ENCODE assay signal across 8 cellular contexts in the genomic region with DNA sequence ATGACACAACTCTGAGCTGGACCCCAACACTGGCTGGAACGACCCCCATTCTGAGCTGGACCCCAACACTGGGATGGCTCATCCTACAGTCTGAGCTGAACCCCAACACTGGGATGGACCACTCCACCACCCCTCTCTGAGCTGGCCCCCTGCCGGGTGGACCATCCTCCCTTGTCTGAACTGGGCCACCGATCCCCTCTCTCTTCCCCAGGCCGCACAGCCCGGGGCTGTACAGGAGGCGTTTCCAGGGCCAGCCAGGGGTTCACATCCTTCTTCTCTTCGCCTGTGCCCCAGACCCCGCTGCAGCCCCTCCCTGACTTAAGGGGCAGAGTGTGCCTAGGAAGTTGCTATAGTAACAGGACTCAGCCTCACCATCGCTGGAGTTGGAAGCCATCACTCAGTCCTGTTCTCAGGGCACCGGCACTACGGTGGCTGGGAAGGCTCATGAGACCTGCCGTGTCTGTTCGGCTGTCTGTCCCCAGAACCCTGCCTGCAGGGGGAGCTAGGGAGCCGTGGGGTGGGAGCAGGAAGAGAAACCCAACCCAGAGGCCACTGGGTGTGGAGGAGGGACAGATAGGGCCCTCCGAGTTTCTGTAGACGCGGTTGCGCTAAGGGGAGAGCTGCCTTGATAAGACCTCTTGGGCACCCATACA. TPM values are rescaled to one million over a fixed set of nuclear protein-coding genes. Genes with fewer than 3 reads are reported as not detected.
DNase-seq lines count a peak whose midpoint lies in the region; FAIRE-seq and TF ChIP-seq lines count a peak whose summit lies in the region.
"Had no signal": no experiment of that assay in that cellular context is flagged by ENCODE, and none has a peak within 500 bp of the region (broad histone marks: within the 10 kb centered on the region; RNA-seq: fewer than 3 reads in every experiment).

No MANE protein-coding gene starts in this region.

- no peak for TF ChIP-seq EP300 in H1 (IDR thresholded peaks at IDR 0.05; ENCODE audit: borderline replicate concordance in 1 of 2, low read depth in 2 of 2, low read length in 2 of 2)
- TF ChIP-seq EP300 in sigmoid colon (IDR thresholded peaks at IDR 0.05): no peak

- H3K4me1 ChIP-seq in H1 (replicated peaks in 1 of 4; ENCODE audit: control insufficient read depth in 3 of 4, insufficient read depth in 4 of 4, low read length in 3 of 4) (peaks cover 11 to 34% (median 21%) of the 10 kb centered on the region in 4 experiments), sigmoid colon (peaks cover 0 to 84% (median 63%) of the 10 kb centered on the region in 4 donors)

- no peak overlapping the region for H2BK20ac ChIP-seq in H1 (ENCODE audit: low read length)

- H3K79me1 ChIP-seq in H1 (ENCODE audit: low read depth, low read length): peaks cover 4% of the 10 kb centered on the region

- H3K79me2 ChIP-seq in H1 (ENCODE audit: control insufficient read depth in 1 of 2, insufficient read depth in 2 of 2, low read length in 2 of 2): 0 out of 4 replicates have a peak, but pooled peaks cover 0 to 3% of the 10 kb centered on the region in 2 experiments

- H3K27me3 ChIP-seq in H1 (replicated peaks in 1 of 4; ENCODE audit: control insufficient read depth in 3 of 4, extremely low read depth in 1 of 4, insufficient read depth in 3 of 4, low read length in 3 of 4): no peaks in the 10 kb centered on the region; a peak in 2 of 7 replicates
- H3K27me3 ChIP-seq in sigmoid colon: no peaks in the 10 kb centered on the region

- intact Hi-C loops in sigmoid colon (cut with DNase I): loop anchor here (2.0 kb wide), 2 partner anchors 23 to 41 kb away; a partner anchor contains a TSS

- peak overlapping the region; percentile 60; the same call in 1 of the 2 replicates for H2BK5ac ChIP-seq in H1 (ENCODE audit: low read depth, low read length)

- no peak overlapping the region for H3K27ac Mint-ChIP-seq in progenitor cell of endocrine pancreas
- H3K27ac Mint-ChIP-seq: activated B cell treated with CpG ODN at 0.5 μM for 24 hours had no signal

- H4K91ac ChIP-seq in H1 (replicated peaks; ENCODE audit: insufficient read length, low read length): no peak overlapping the region

- in situ Hi-C loops in KBM-7 (cut with MboI; ENCODE audit: low pct_unique_long_range_greater_than_20kb, low sequenced_read_pairs): no loop called here

- CTCF ChIA-PET in H1 (lab: Charles Lee; ENCODE audit: partially characterized antibody): interaction anchor here (0.6 to 11.3 kb wide), 29 partner anchors 10 to 366 kb away, joined by 3 to 105 read pairs (median 5); a partner anchor contains a TSS

- H3K4me3 ChIP-seq in H1 (ENCODE audit: extremely low read depth in 1 of 4, insufficient read depth in 2 of 4, low read depth in 3 of 4, low read length in 4 of 4) (no peak overlapping the region), sigmoid colon (no peak overlapping the region)

- peak overlapping the region; percentile 58; the same call in 1 of the 2 replicates for H2AK5ac ChIP-seq in H1 (ENCODE audit: low read depth, low read length)

- no peaks in the 10 kb centered on the region for H3K36me3 Mint-ChIP-seq in progenitor cell of endocrine pancreas (ENCODE audit: insufficient read depth)

- POLR2A ChIA-PET in H1 (lab: Charles Lee; ENCODE audit: partially characterized antibody): interaction anchor here (1.0 to 4.2 kb wide), 7 partner anchors 14 to 152 kb away, joined by 3 to 24 read pairs (median 4); a partner anchor contains a TSS

- H3K4me1 Mint-ChIP-seq in progenitor cell of endocrine pancreas (ENCODE audit: low read depth): peaks cover 16% of the 10 kb centered on the region

- no peak overlapping the region for H3K14ac ChIP-seq in H1 (ENCODE audit: insufficient read length)

- DNase-seq in KBM-7 (peak; percentile 68), H1 (ENCODE audit: low read depth in 1 of 2, low spot score in 2 of 2) (peak in 1 of 2 experiments; percentile 80), sigmoid colon (no peak), progenitor cell of endocrine pancreas (ENCODE audit: low spot score, unreplicated experiment) (no peak), pons (ENCODE audit: low spot score) (no peak), iPS-NIHi7 (ENCODE audit: extremely low spot score) (no peak)
- DNase-seq in activated CD4-positive, CD25-positive, alpha-beta regulatory T cell treated with anti-CD3 and anti-CD28 coated beads, Interleukin-2, amount 50 U/mL, for 72 hours: peak; percentile 48

- peaks cover 8% of the 10 kb centered on the region for H3K23me2 ChIP-seq in H1 (ENCODE audit: low read depth, low read length)

- no peak overlapping the region for H3K4ac ChIP-seq in H1 (replicated peaks; ENCODE audit: insufficient read length, low read depth, low read length)

- no peak overlapping the region for H2AFZ ChIP-seq in H1 (ENCODE audit: low read length)

- no peak overlapping the region for H2BK120ac ChIP-seq in H1 (replicated peaks; ENCODE audit: low read depth, low read length)

- no peak overlapping the region for H3K9ac ChIP-seq in H1 (replicated peaks in 1 of 4; ENCODE audit: extremely low read depth in 1 of 4, low read depth in 3 of 4, low read length in 3 of 4)

- H3K9me3 Mint-ChIP-seq in progenitor cell of endocrine pancreas (ENCODE audit: low read depth): no peaks in the 10 kb centered on the region
- H3K9me3 Mint-ChIP-seq: activated B cell treated with CpG ODN at 0.5 μM for 24 hours had no signal

- H3K4me2 ChIP-seq in H1 (ENCODE audit: insufficient read depth in 1 of 2, low read depth in 2 of 2, low read length in 2 of 2): no peak overlapping the region

- TF ChIP-seq CTCF in H1 (IDR thresholded peaks at IDR 0.05; ENCODE audit: control extremely low read depth in 1 of 3, insufficient read depth in 1 of 3, low read depth in 1 of 3, low read length in 3 of 3) (peak; percentile 54 to 68 (median 61)), sigmoid colon (IDR thresholded peaks at IDR 0.05) (no peak), progenitor cell of endocrine pancreas (IDR thresholded peaks at IDR 0.05; ENCODE audit: unreplicated experiment) (no peak)

- H3K4me3 Mint-ChIP-seq in progenitor cell of endocrine pancreas (ENCODE audit: low read depth): no peak overlapping the region
- H3K4me3 Mint-ChIP-seq: activated B cell treated with CpG ODN at 0.5 μM for 24 hours had no signal

- peaks cover 7 to 12% of the 10 kb centered on the region in 2 experiments for H4K20me1 ChIP-seq in H1 (replicated peaks in 1 of 2; ENCODE audit: control insufficient read depth in 1 of 2, insufficient read depth in 2 of 2, low read length in 2 of 2)

- TF ChIP-seq RAD21 in H1 (IDR thresholded peaks at IDR 0.05 in 1 of 2, conservative IDR thresholded peaks at IDR 0.05 in 1 of 2; ENCODE audit: low read depth in 2 of 2, low read length in 2 of 2): no peak; a peak in 1 of 4 replicates

- WGBS in H1 (ENCODE audit: extremely low coverage in 1 of 2, insufficient coverage in 1 of 2, insufficient read length in 1 of 2, insufficient replicate concordance in 2 of 2, low coverage in 1 of 2, low lambda C conversion rate in 2 of 2, missing lambda C conversion rate in 1 of 2), 2 experiments: 93% methylated on average over 13 of the region's 18 CpGs; no CpG with 5 or more reads in 1 of the 2 experiments
- 83 to 87% methylated on average over 18 of the region's 18 CpGs for WGBS in sigmoid colon, 2 donors

- H3K9me3 ChIP-seq in H1 (ENCODE audit: insufficient read depth in 2 of 2, low read depth in 1 of 2, low read length in 1 of 2): no peaks in the 10 kb centered on the region
- no peaks in the 10 kb centered on the region for H3K9me3 ChIP-seq in sigmoid colon

- no peak overlapping the region; the same call in 1 of the 2 replicates for H4K8ac ChIP-seq in H1 (ENCODE audit: extremely low read depth, insufficient read depth, low read length)

- FAIRE-seq in H1 (lab: Jason Lieb, UNC): no peak

- no peak overlapping the region for H3K18ac ChIP-seq in H1 (ENCODE audit: extremely low read depth, low read length)

- TF ChIP-seq POLR2A in H1 (IDR thresholded peaks at IDR 0.05; ENCODE audit: control extremely low read depth in 1 of 2, low read depth in 2 of 2, low read length in 2 of 2): no peak
- TF ChIP-seq POLR2A in sigmoid colon (IDR thresholded peaks at IDR 0.05): no peak

- H2BK12ac ChIP-seq in H1 (ENCODE audit: low read depth, low read length): peak overlapping the region; percentile 75; the same call in 1 of the 2 replicates

- no peak overlapping the region for H4K5ac ChIP-seq in H1 (ENCODE audit: insufficient read length, low read depth, low read length)

- H3K36me3 ChIP-seq in H1 (ENCODE audit: control insufficient read depth in 2 of 4, insufficient read depth in 4 of 4, low read length in 3 of 4) (no peaks in the 10 kb centered on the region), sigmoid colon (no peaks in the 10 kb centered on the region)

- H2BK15ac ChIP-seq in H1 (ENCODE audit: low read length): no peak overlapping the region

- no peak overlapping the region for H3K56ac ChIP-seq in H1 (replicated peaks; ENCODE audit: insufficient read length, low read depth, low read length)

- no peak overlapping the region for H3K23ac ChIP-seq in H1 (ENCODE audit: insufficient read length)

- no peaks in the 10 kb centered on the region for H3K27me3 Mint-ChIP-seq in progenitor cell of endocrine pancreas
- H3K27me3 Mint-ChIP-seq: activated B cell treated with CpG ODN at 0.5 μM for 24 hours had no signal

- H3K27ac ChIP-seq in H1 (ENCODE audit: low read depth, low read length) (no peak overlapping the region), sigmoid colon (peak overlapping the region; percentile 87 to 100 (median 96))

RNA-seq across cellular contexts. Expression of a gene that starts 3.7 kb away (rescaled TPM):
- total RNA-seq in H1 (2021; fragmentation: NEBNext Ultra II Directional; extraction: Animal tissue kit (Norgen Biotek cat#: 25700)): 48.2 and 52.8 TPM in 2 replicates
- 14.2 and 22.4 TPM in 2 replicates for polyA plus RNA-seq in H1 (2011; rRNA removed)
- 17.2 TPM for polyA plus RNA-seq in H1 (2011; cell fraction: cytosol; rRNA removed)
- polyA plus RNA-seq in H1 (2011; cell fraction: nucleus; rRNA removed): 22.5 TPM
- 39.6 to 48.7 TPM (median 46.6 TPM) in 4 replicates for polyA plus RNA-seq in H1 (2012, experiment 1 of 2)
- 44.8 TPM for polyA plus RNA-seq in H1 (2012, experiment 2 of 2)
- 37.2 TPM for polyA plus RNA-seq in H1 (2013, experiment 1 of 2)
- 37.9 TPM for polyA plus RNA-seq in H1 (2013, experiment 2 of 2)
- 15.4 and 30.5 TPM in 2 replicates for polyA minus RNA-seq in H1 (2011; rRNA and poly(A)+ RNA removed)
- polyA minus RNA-seq in H1 (2011; cell fraction: cytosol; rRNA and poly(A)+ RNA removed): 10.6 TPM
- 12.3 TPM for polyA minus RNA-seq in H1 (2011; cell fraction: nucleus; rRNA and poly(A)+ RNA removed)
- 10 to 100 TPM; 33.6 to 36.6 (median 35.2) TPM for total RNA-seq in sigmoid colon
- polyA plus RNA-seq in sigmoid colon: 10 to 100 TPM; 43.2 to 59.1 (median 51.3) TPM
- 87.4 and 92.1 TPM in 2 replicates for total RNA-seq in progenitor cell of endocrine pancreas

RNA-seq across cellular contexts. Expression of a gene that starts 22.5 kb away (rescaled TPM):
- total RNA-seq in H1 (2021; fragmentation: NEBNext Ultra II Directional; extraction: Animal tissue kit (Norgen Biotek cat#: 25700)): 32.1 and 32.6 TPM in 2 replicates
- 59.2 and 65.6 TPM in 2 replicates for polyA plus RNA-seq in H1 (2011; rRNA removed)
- 45.0 TPM for polyA plus RNA-seq in H1 (2011; cell fraction: cytosol; rRNA removed)
- 33.6 TPM for polyA plus RNA-seq in H1 (2011; cell fraction: nucleus; rRNA removed)
- 33.3 to 48.9 TPM (median 45.3 TPM) in 4 replicates for polyA plus RNA-seq in H1 (2012, experiment 1 of 2)
- polyA plus RNA-seq in H1 (2012, experiment 2 of 2): 45.9 TPM
- 29.3 TPM for polyA plus RNA-seq in H1 (2013, experiment 1 of 2)
- 29.3 TPM for polyA plus RNA-seq in H1 (2013, experiment 2 of 2)
- 23.3 and 32.6 TPM in 2 replicates for polyA minus RNA-seq in H1 (2011; rRNA and poly(A)+ RNA removed)
- 35.4 TPM for polyA minus RNA-seq in H1 (2011; cell fraction: cytosol; rRNA and poly(A)+ RNA removed)
- 25.0 TPM for polyA minus RNA-seq in H1 (2011; cell fraction: nucleus; rRNA and poly(A)+ RNA removed)
- 1 to 10 TPM in 3 of 4 donors, not detected in 1; 1.1 to 2.0 (median 1.4) TPM for total RNA-seq in sigmoid colon
- 10 to 100 TPM in 2 of 3 donors, 1 to 10 TPM in 1; 3.6 to 26.9 (median 13.6) TPM for polyA plus RNA-seq in sigmoid colon
- total RNA-seq in progenitor cell of endocrine pancreas: 18.4 TPM in 2 replicates

RNA-seq across cellular contexts. Expression of a gene that starts 23.3 kb away (rescaled TPM):
- 95.7 and 100 TPM in 2 replicates for total RNA-seq in H1 (2021; fragmentation: NEBNext Ultra II Directional; extraction: Animal tissue kit (Norgen Biotek cat#: 25700))
- 40.0 and 52.4 TPM in 2 replicates for polyA plus RNA-seq in H1 (2011; rRNA removed)
- 48.4 TPM for polyA plus RNA-seq in H1 (2011; cell fraction: cytosol; rRNA removed)
- polyA plus RNA-seq in H1 (2011; cell fraction: nucleus; rRNA removed): 118 TPM
- polyA plus RNA-seq in H1 (2012, experiment 1 of 2): 53.3 to 76.4 TPM (median 71.1 TPM) in 4 replicates
- polyA plus RNA-seq in H1 (2012, experiment 2 of 2): 74.0 TPM
- 83.6 TPM for polyA plus RNA-seq in H1 (2013, experiment 1 of 2)
- polyA plus RNA-seq in H1 (2013, experiment 2 of 2): 81.7 TPM
- 7.6 and 10.5 TPM in 2 replicates for polyA minus RNA-seq in H1 (2011; rRNA and poly(A)+ RNA removed)
- polyA minus RNA-seq in H1 (2011; cell fraction: cytosol; rRNA and poly(A)+ RNA removed): 26.8 TPM
- polyA minus RNA-seq in H1 (2011; cell fraction: nucleus; rRNA and poly(A)+ RNA removed): 18.2 TPM
- 10 to 100 TPM in 3 of 4 donors, 1 to 10 TPM in 1; 8.7 to 28.2 (median 11.9) TPM for total RNA-seq in sigmoid colon
- polyA plus RNA-seq in sigmoid colon: 10 to 100 TPM; 15.6 to 40.9 (median 22.4) TPM
- total RNA-seq in progenitor cell of endocrine pancreas: 64.7 and 72.4 TPM in 2 replicates

RNA-seq across cellular contexts. Expression of a gene that starts 28.3 kb away (rescaled TPM):
- total RNA-seq in H1 (2021; fragmentation: NEBNext Ultra II Directional; extraction: Animal tissue kit (Norgen Biotek cat#: 25700)): 0.52 TPM in 1 of 2 replicates, not detected in the other
- 0.12 and 0.25 TPM in 2 replicates for polyA plus RNA-seq in H1 (2011; rRNA removed)
- 0.23 TPM for polyA plus RNA-seq in H1 (2011; cell fraction: cytosol; rRNA removed)
- 0.37 TPM for polyA plus RNA-seq in H1 (2011; cell fraction: nucleus; rRNA removed)
- not detected in 4 replicates for polyA plus RNA-seq in H1 (2012, experiment 1 of 2)
- 0.46 TPM for polyA plus RNA-seq in H1 (2012, experiment 2 of 2)
- polyA plus RNA-seq in H1 (2013, experiment 1 of 2): 0.04 TPM
- 0.11 TPM for polyA plus RNA-seq in H1 (2013, experiment 2 of 2)
- polyA minus RNA-seq in H1 (2011; rRNA and poly(A)+ RNA removed): 0.19 and 0.37 TPM in 2 replicates
- polyA minus RNA-seq in H1 (2011; cell fraction: cytosol; rRNA and poly(A)+ RNA removed): not detected
- polyA minus RNA-seq in H1 (2011; cell fraction: nucleus; rRNA and poly(A)+ RNA removed): not detected
- total RNA-seq in sigmoid colon: not detected
- polyA plus RNA-seq in sigmoid colon: under 1 TPM in 1 of 3 donors, not detected in 2; 0.06 TPM
- total RNA-seq in progenitor cell of endocrine pancreas: 0.43 TPM in 1 of 2 replicates, not detected in the other
- total RNA-seq: activated B cell treated with CpG ODN at 0.5 μM for 24 hours had no signal

RNA-seq across cellular contexts. Expression of a gene that starts 41.3 kb away (rescaled TPM):
- total RNA-seq in H1 (2021; fragmentation: NEBNext Ultra II Directional; extraction: Animal tissue kit (Norgen Biotek cat#: 25700)): 0.92 and 1.4 TPM in 2 replicates
- polyA plus RNA-seq in H1 (2011; rRNA removed) (0.74 and 0.96 TPM in 2 replicates), sigmoid colon (10 to 100 TPM; 22.7 to 26.4 (median 25.2) TPM)
- polyA plus RNA-seq in H1 (2011; cell fraction: cytosol; rRNA removed): 1.3 TPM
- 2.1 TPM for polyA plus RNA-seq in H1 (2011; cell fraction: nucleus; rRNA removed)
- 1.2 to 2.2 TPM (median 1.6 TPM) in 4 replicates for polyA plus RNA-seq in H1 (2012, experiment 1 of 2)
- 0.89 TPM for polyA plus RNA-seq in H1 (2012, experiment 2 of 2)
- 1.3 TPM for polyA plus RNA-seq in H1 (2013, experiment 1 of 2)
- 1.2 TPM for polyA plus RNA-seq in H1 (2013, experiment 2 of 2)
- 0.10 and 0.16 TPM in 2 replicates for polyA minus RNA-seq in H1 (2011; rRNA and poly(A)+ RNA removed)
- polyA minus RNA-seq in H1 (2011; cell fraction: cytosol; rRNA and poly(A)+ RNA removed): not detected
- polyA minus RNA-seq in H1 (2011; cell fraction: nucleus; rRNA and poly(A)+ RNA removed): 0.80 TPM
- total RNA-seq in sigmoid colon (1 to 10 TPM; 1.4 to 3.8 (median 1.7) TPM), progenitor cell of endocrine pancreas (3.0 and 3.5 TPM in 2 replicates)

Comparison
In these comparisons a context has a peak if more than half of its experiments do, and no peak if none do; other contexts are left out.
1. DNase-seq: peak in KBM-7 (single experiment) and activated CD4-positive, CD25-positive, alpha-beta regulatory T cell treated with anti-CD3 and anti-CD28 coated beads, Interleukin-2, amount 50 U/mL, for 72 hours (single experiment); none in sigmoid colon (single experiment), progenitor cell of endocrine pancreas (single experiment), pons (single experiment) and iPS-NIHi7 (single experiment).
2. CTCF ChIP-seq: peak in H1 (3 of 3); none in sigmoid colon (0 of 4) and progenitor cell of endocrine pancreas (single experiment).